ENCODE assay signal across 17 cellular contexts in genomic region chr4:24644983-24645764, GRCh38.
DNase-seq lines count a peak whose midpoint lies in the region; ATAC-seq and TF ChIP-seq lines count a peak whose summit lies in the region.
"Had no signal": no experiment of that assay in that cellular context is flagged by ENCODE, and none has a peak within 500 bp of the region (broad histone marks: within the 10 kb centered on the region; RNA-seq: fewer than 3 reads in every experiment).

No MANE protein-coding gene starts in this region.

- no peak overlapping the region for H3K9ac ChIP-seq in IMR-90 (ENCODE audit: low read depth, low read length)
- H3K9ac ChIP-seq in adipocyte (ENCODE audit: low read length): peak overlapping the region; percentile 8

- no peak overlapping the region for H2AK9ac ChIP-seq in IMR-90 (replicated peaks; ENCODE audit: low read depth, low read length, poor library complexity)

- TF ChIP-seq CTCF in IMR-90 (conservative IDR thresholded peaks at IDR 0.05; ENCODE audit: low read depth, low read length) (no peak), glutamatergic neuron (IDR thresholded peaks at IDR 0.05; ENCODE audit: partially characterized antibody, unreplicated experiment) (no peak), GM10266 (IDR thresholded peaks at IDR 0.05; ENCODE audit: control insufficient read depth, insufficient read depth, low read depth, missing control alignments) (no peak)

- H3K79me1 ChIP-seq in IMR-90 (ENCODE audit: low read depth in 1 of 2, low read length in 2 of 2): no peaks in the 10 kb centered on the region

- POLR2A ChIA-PET in IMR-90 (lab: Charles Lee; ENCODE audit: unreplicated experiment): no interaction called here

- peak; percentile 37 for DNase-seq in ACHN
- DNase-seq in IMR-90: peak; percentile 45
- no peak for DNase-seq in adipocyte (ENCODE audit: low read depth)
- no peak for DNase-seq in glutamatergic neuron
- no peak for DNase-seq in GM10266 (ENCODE audit: extremely low spot score)
- no peak for DNase-seq in stimulated activated CD4-positive, alpha-beta T cell treated with anti-CD3 and anti-CD28 coated beads, Interleukin-1b, Interleukin-23, amount 100 ng/mL, for 48 hours
- DNase-seq: activated CD4-positive, alpha-beta T cell treated with anti-CD3 and anti-CD28 coated beads, Interleukin-2, amount 50 U/mL, for 48 hours; activated naive CD4-positive, alpha-beta T cell treated with anti-CD3 and anti-CD28 coated beads, Interleukin-2, amount 10 ng/mL, durations not matched to agents 7 days and 5 days; CD8-positive, alpha-beta T cell; left ventricle myocardium superior; NCI-H226; stimulated activated naive CD4-positive, alpha-beta T cell; trophoblast cell had no signal

- TF ChIP-seq RAD21 in IMR-90 (IDR thresholded peaks at IDR 0.05; ENCODE audit: low read length): no peak

- H3K36me3 ChIP-seq in IMR-90 (ENCODE audit: control insufficient read depth, insufficient read depth, low read length): no peaks in the 10 kb centered on the region
- H3K36me3 ChIP-seq in adipocyte (ENCODE audit: control insufficient read depth, insufficient read depth, low read length, severe bottlenecking): no peaks in the 10 kb centered on the region
- H3K36me3 ChIP-seq: HAP-1, right atrium auricular region had no signal

- TF ChIP-seq POLR2A in IMR-90 (IDR thresholded peaks at IDR 0.05; ENCODE audit: low read depth, low read length): no peak

- H2AFZ ChIP-seq in IMR-90 (replicated peaks; ENCODE audit: low read length, poor library complexity): no peak overlapping the region

- H4K20me1 ChIP-seq in IMR-90 (ENCODE audit: insufficient read depth, low read length): peaks cover 3% of the 10 kb centered on the region; the same call in 1 of the 2 replicates

- peak overlapping the region; percentile 64; the same call in 1 of the 2 replicates for H2BK120ac ChIP-seq in IMR-90 (ENCODE audit: low read depth, low read length)

- H4K5ac ChIP-seq in IMR-90 (ENCODE audit: low read depth, low read length): peak overlapping the region; percentile 41; the same call in 1 of the 2 replicates

- H3K9me1 ChIP-seq in IMR-90 (ENCODE audit: insufficient read depth, low read length): peaks cover 13% of the 10 kb centered on the region

- H3K4me2 ChIP-seq in IMR-90 (ENCODE audit: low read depth, low read length): peak overlapping the region; percentile 85

- H3K27ac ChIP-seq in IMR-90 (ENCODE audit: insufficient read depth, low read length): peak overlapping the region; percentile 34; the same call in 1 of the 2 replicates

- in situ Hi-C loops in ACHN (cut with HindIII; ENCODE audit: low pct_ligation_motif_present, low pct_unique_long_range_greater_than_20kb, low sequenced_read_pairs) (no loop called here), IMR-90 (cut with MboI; ENCODE audit: low sequenced_read_pairs) (no loop called here)

- no peaks in the 10 kb centered on the region for H3K36me3 Mint-ChIP-seq in glutamatergic neuron (ENCODE audit: unreplicated experiment)
- H3K36me3 Mint-ChIP-seq: activated naive CD4-positive, alpha-beta T cell treated with anti-CD3 and anti-CD28 coated beads, Interleukin-2, amount 10 ng/mL, durations not matched to agents 7 days and 5 days; CD8-positive, alpha-beta T cell had no signal

- H3K9me3 Mint-ChIP-seq in glutamatergic neuron (ENCODE audit: unreplicated experiment): no peaks in the 10 kb centered on the region
- H3K9me3 Mint-ChIP-seq: activated naive CD4-positive, alpha-beta T cell treated with anti-CD3 and anti-CD28 coated beads, Interleukin-2, amount 10 ng/mL, durations not matched to agents 7 days and 5 days; CD8-positive, alpha-beta T cell had no signal

- ATAC-seq in IMR-90 (ENCODE audit: low read depth): peak; percentile 16
- no peak for ATAC-seq in HG02970 (IDR thresholded peaks at IDR 0.05; ENCODE audit: low FRiP score, unreplicated experiment)
- no peak for ATAC-seq in HG03108 (IDR thresholded peaks at IDR 0.05; ENCODE audit: unreplicated experiment)
- ATAC-seq: CD8-positive, alpha-beta T cell; left ventricle myocardium superior had no signal

- no peak overlapping the region for H3K4me3 ChIP-seq in IMR-90 (ENCODE audit: insufficient read depth, low read depth, low read length)
- peak overlapping the region; percentile 60 for H3K4me3 ChIP-seq in adipocyte (ENCODE audit: low read length)
- H3K4me3 ChIP-seq: HAP-1, right atrium auricular region had no signal

- intact Hi-C loops in IMR-90 (cut with micrococcal nuclease): no loop called here

- peaks cover 26% of the 10 kb centered on the region for H3K4me1 ChIP-seq in IMR-90 (ENCODE audit: control insufficient read depth, insufficient read depth, low read length)
- H3K4me1 ChIP-seq in adipocyte (ENCODE audit: control insufficient read depth, insufficient read depth, low read length): peaks cover 44% of the 10 kb centered on the region

- H3K4ac ChIP-seq in IMR-90 (ENCODE audit: low read depth, low read length): peak overlapping the region; percentile 69; the same call in 1 of the 2 replicates

- H3K9me3 ChIP-seq in IMR-90 (ENCODE audit: control insufficient read depth, insufficient read depth, low read length) (no peaks in the 10 kb centered on the region; the same call in 1 of the 2 replicates), adipocyte (ENCODE audit: control insufficient read depth, low read length) (no peaks in the 10 kb centered on the region)
- H3K9me3 ChIP-seq: HAP-1, right atrium auricular region had no signal

- peak overlapping the region; percentile 59 for H4K91ac ChIP-seq in IMR-90 (ENCODE audit: insufficient read depth, low read depth, low read length)

- peak overlapping the region; percentile 61 for H3K14ac ChIP-seq in IMR-90 (replicated peaks; ENCODE audit: low read depth, low read length)

- BruUV-seq in IMR-90 (replicated peaks; lab: Mats Ljungman, UMichigan): no TSS peak

- WGBS in IMR-90 (ENCODE audit: extremely low coverage in 2 of 2, insufficient read length in 1 of 2), 2 experiments: no CpG with 5 or more reads among the region's 6 CpGs

- no peak overlapping the region for H3K56ac ChIP-seq in IMR-90 (ENCODE audit: extremely low read depth, insufficient read depth, low read length)

- H2BK5ac ChIP-seq in IMR-90 (ENCODE audit: low read depth, low read length, poor library complexity, severe bottlenecking): no peak overlapping the region

- H3K27me3 Mint-ChIP-seq in glutamatergic neuron (ENCODE audit: unreplicated experiment): no peaks in the 10 kb centered on the region

- 0 out of 2 replicates have a peak overlapping the region, but pooled peaks have one; percentile 79 for H2BK20ac ChIP-seq in IMR-90 (ENCODE audit: low read depth, low read length)

- dilution Hi-C loops in IMR-90 (cut with HindIII; ENCODE audit: low sequenced_read_pairs, unreplicated experiment): no loop called here

- H2AK5ac ChIP-seq in IMR-90 (ENCODE audit: low read depth, low read length): no peak overlapping the region

- 0 out of 2 replicates have a peak overlapping the region, but pooled peaks have one; percentile 12 for H3K23ac ChIP-seq in IMR-90 (ENCODE audit: low read depth, low read length)

- 0 out of 3 replicates have a peak overlapping the region, but pooled peaks have one; percentile 46 for H2BK15ac ChIP-seq in IMR-90 (ENCODE audit: low read depth, low read length)

- CTCF ChIA-PET in IMR-90 (lab: Yijun Ruan, JAX): no interaction called here

- H3K27ac Mint-ChIP-seq in glutamatergic neuron (ENCODE audit: unreplicated experiment): peak overlapping the region; percentile 36
- H3K27ac Mint-ChIP-seq: activated naive CD4-positive, alpha-beta T cell treated with anti-CD3 and anti-CD28 coated beads, Interleukin-2, amount 10 ng/mL, durations not matched to agents 7 days and 5 days; CD8-positive, alpha-beta T cell had no signal

- peaks cover 27% of the 10 kb centered on the region for H3K4me1 Mint-ChIP-seq in glutamatergic neuron (ENCODE audit: low read depth, unreplicated experiment)
- H3K4me1 Mint-ChIP-seq: activated naive CD4-positive, alpha-beta T cell treated with anti-CD3 and anti-CD28 coated beads, Interleukin-2, amount 10 ng/mL, durations not matched to agents 7 days and 5 days had no signal

- H3K27me3 ChIP-seq in IMR-90 (ENCODE audit: control insufficient read depth, insufficient read depth, low read length) (no peaks in the 10 kb centered on the region), adipocyte (replicated peaks; ENCODE audit: control insufficient read depth, insufficient read depth, low read length) (no peaks in the 10 kb centered on the region)
- H3K27me3 ChIP-seq: right atrium auricular region had no signal

- H4K8ac ChIP-seq in IMR-90 (ENCODE audit: low read depth in 2 of 2, low read length in 2 of 2): no peak overlapping the region

- H3K4me3 Mint-ChIP-seq in glutamatergic neuron (ENCODE audit: unreplicated experiment): peak overlapping the region; percentile 28
- H3K4me3 Mint-ChIP-seq: activated naive CD4-positive, alpha-beta T cell treated with anti-CD3 and anti-CD28 coated beads, Interleukin-2, amount 10 ng/mL, durations not matched to agents 7 days and 5 days; CD8-positive, alpha-beta T cell had no signal

- H3K18ac ChIP-seq in IMR-90 (ENCODE audit: low read depth, low read length): peak overlapping the region; percentile 83; the same call in 1 of the 2 replicates

TF ChIP-seq in IMR-90, 13 proteins besides CTCF, POLR2A, EP300 and RAD21:
- TF ChIP-seq MAFK (IDR thresholded peaks at IDR 0.05; ENCODE audit: low read depth, low read length) (peak; percentile 68), NFE2L2 (IDR thresholded peaks at IDR 0.05; ENCODE audit: low read depth, low read length) (0 out of 2 replicates have a peak, but pooled peaks have one; percentile 19), ELK1 (IDR thresholded peaks at IDR 0.05; ENCODE audit: borderline replicate concordance, low read depth, low read length) (no peak)

Comparison
In these comparisons a context has a peak if more than half of its experiments do, and no peak if none do; other contexts are left out.
1. DNase-seq: peak in ACHN (single experiment) and IMR-90 (single experiment); none in adipocyte (single experiment), glutamatergic neuron (single experiment), GM10266 (single experiment) and stimulated activated CD4-positive, alpha-beta T cell treated with anti-CD3 and anti-CD28 coated beads, Interleukin-1b, Interleukin-23, amount 100 ng/mL, for 48 hours (single experiment).